15 cellular contexts compared by ENCODE assay signal in the genomic region with DNA sequence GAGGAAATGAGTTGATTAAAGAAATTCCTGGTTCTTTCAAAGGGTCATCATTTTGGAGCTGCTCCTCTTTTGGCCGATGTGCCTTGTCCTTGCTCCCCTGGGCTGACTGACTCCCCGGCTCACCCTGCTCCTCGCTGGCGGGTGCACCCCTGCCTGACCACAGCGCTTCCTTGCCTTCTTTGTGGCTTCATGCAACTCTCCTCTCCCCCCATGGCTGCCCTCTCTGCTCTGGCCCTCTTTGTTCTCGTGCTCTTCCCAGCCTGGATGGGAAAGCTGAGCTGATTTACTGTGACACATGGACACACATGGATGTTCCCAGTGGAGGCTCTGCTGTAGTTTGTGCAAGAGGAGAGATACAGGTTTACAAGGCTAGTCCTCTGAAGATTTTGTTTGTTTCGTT.
A peak's percentile ranks its signal among the peaks of the same experiment; 100 is the strongest.
DNase-seq lines count a peak whose midpoint lies in the region; ATAC-seq, FAIRE-seq and TF ChIP-seq lines count a peak whose summit lies in the region.
"Had no signal": no experiment of that assay in that cellular context is flagged by ENCODE, and none has a peak within 500 bp of the region (broad histone marks: within the 10 kb centered on the region; RNA-seq: fewer than 3 reads in every experiment).

No MANE protein-coding gene starts in this region.

- peak; percentile 56 for FAIRE-seq in GM12891 (lab: Jason Lieb, UNC)

- no peak overlapping the region for H3K9ac ChIP-seq in neural progenitor cell
- H3K9ac ChIP-seq: SK-N-SH had no signal

- no peaks in the 10 kb centered on the region for H3K9me3 ChIP-seq in neural progenitor cell (ENCODE audit: low read depth)
- H3K9me3 ChIP-seq: SK-N-SH had no signal

- H2AFZ ChIP-seq in neural progenitor cell (replicated peaks) = no peak overlapping the region

- H3F3A ChIP-seq in neural progenitor cell (ENCODE audit: low read depth) = peaks cover 38% of the 10 kb centered on the region

- peak overlapping the region; percentile 99 for H3K4me2 ChIP-seq in neural progenitor cell
- H3K4me2 ChIP-seq: SK-N-SH had no signal

- H3K4me3 ChIP-seq in neural progenitor cell = peak overlapping the region; percentile 12

- H3K9me3 Mint-ChIP-seq in brain (peaks cover 0 to 10% (median 0%) of the 10 kb centered on the region in 5 experiments), neural progenitor cell (no peaks in the 10 kb centered on the region)

- H3K4me1 Mint-ChIP-seq in brain (peaks cover 80% of the 10 kb centered on the region), neural progenitor cell (peaks cover 61% of the 10 kb centered on the region)

- no peaks in the 10 kb centered on the region for H3K27me3 ChIP-seq in neural progenitor cell

- peaks cover 33% of the 10 kb centered on the region for H3K36me3 Mint-ChIP-seq in brain
- H3K36me3 Mint-ChIP-seq in neural progenitor cell = no peaks in the 10 kb centered on the region

- TF ChIP-seq POLR2A in GM12891 (IDR thresholded peaks at IDR 0.05; ENCODE audit: low read depth, low read length) = no peak

- DNase-seq in GM12891 (ENCODE audit: insufficient read length, low spot score) = no peak
- DNase-seq in NCI-H1092 (lab: John Stamatoyannopoulos, UW) = peak; percentile 41
- peak; percentile 65 for DNase-seq in neural progenitor cell (ENCODE audit: low spot score)
- no peak for DNase-seq in inferior parietal cortex (ENCODE audit: extremely low spot score)
- DNase-seq in foreskin melanocyte = no peak
- DNase-seq: activated CD4-positive, CD25-positive, alpha-beta regulatory T cell; foreskin fibroblast; GOT3; KBM-7; NCI-H1930; stimulated activated naive CD4-positive, alpha-beta T cell had no signal

- peak overlapping the region; percentile 45 for H3K27ac ChIP-seq in neural progenitor cell

- H4K20me1 ChIP-seq in neural progenitor cell (ENCODE audit: low read depth) = peaks cover 81% of the 10 kb centered on the region

- H3K4me1 ChIP-seq in neural progenitor cell = peaks cover 56% of the 10 kb centered on the region

- ATAC-seq in HG03039 (IDR thresholded peaks at IDR 0.05; ENCODE audit: unreplicated experiment) = no peak

- TF ChIP-seq CTCF in brain (conservative IDR thresholded peaks at IDR 0.05) (no peak), neural progenitor cell (IDR thresholded peaks at IDR 0.05) (no peak)

- H3K79me2 ChIP-seq in neural progenitor cell (ENCODE audit: low read depth) = peaks cover 97% of the 10 kb centered on the region

- H3K4me3 Mint-ChIP-seq in brain (peak overlapping the region; percentile 71 to 100 (median 99)), neural progenitor cell (peak overlapping the region; percentile 33)

- H3K36me3 ChIP-seq in neural progenitor cell = no peaks in the 10 kb centered on the region

- H3K27me3 Mint-ChIP-seq in brain (peaks cover 16% of the 10 kb centered on the region), neural progenitor cell (ENCODE audit: insufficient read depth, low read depth) (peaks cover 7% of the 10 kb centered on the region)

- peak overlapping the region; percentile 98 to 100 (median 100) for H3K27ac Mint-ChIP-seq in brain
- peak overlapping the region; percentile 57 for H3K27ac Mint-ChIP-seq in neural progenitor cell
- H3K27ac Mint-ChIP-seq: CD14-positive monocyte had no signal

TF ChIP-seq in GM12891, 5 proteins besides CTCF, POLR2A, EP300 and RAD21:
- TF ChIP-seq POLR2AphosphoS5 (IDR thresholded peaks at IDR 0.05; ENCODE audit: low read depth, low read length) (no peak), POU2F2 (IDR thresholded peaks at IDR 0.05; ENCODE audit: low read depth, low read length) (no peak)

Comparison
In these comparisons a context has a peak if more than half of its experiments do, and no peak if none do; other contexts are left out.
1. DNase-seq: peak in NCI-H1092 (single experiment) and neural progenitor cell (single experiment); none in GM12891 (single experiment), inferior parietal cortex (single experiment) and foreskin melanocyte (single experiment).